Comparison of ENCODE assay signal across 28 cellular contexts in the genomic region with DNA sequence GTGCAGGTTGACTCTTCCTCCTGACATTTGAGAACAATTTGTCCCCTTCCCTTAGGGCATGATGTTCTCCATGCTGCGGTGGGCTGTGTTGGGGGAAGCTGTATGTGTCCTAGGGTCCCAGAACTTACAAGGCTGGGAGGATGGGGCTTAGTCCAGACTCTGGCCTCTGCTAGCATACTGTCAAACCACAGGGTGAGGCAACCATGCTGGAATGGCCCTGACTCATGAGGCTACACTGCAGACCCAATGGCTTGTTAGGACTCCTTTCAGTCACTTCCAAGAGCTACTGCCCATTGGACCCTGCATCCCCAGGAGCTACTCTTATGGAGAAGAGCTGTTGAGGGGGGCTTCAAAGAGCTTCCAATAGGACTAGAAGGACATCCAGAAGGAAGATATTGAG. TPM values are rescaled to one million over a fixed set of nuclear protein-coding genes. Genes with fewer than 3 reads are reported as not detected.
A peak's percentile ranks its signal among the peaks of the same experiment; 100 is the strongest.
DNase-seq lines count a peak whose midpoint lies in the region; ATAC-seq and TF ChIP-seq lines count a peak whose summit lies in the region.
"Had no signal": no experiment of that assay in that cellular context is flagged by ENCODE, and none has a peak within 500 bp of the region (broad histone marks: within the 10 kb centered on the region; RNA-seq: fewer than 3 reads in every experiment).

No MANE protein-coding gene starts in this region.

- intact Hi-C loops in mammary epithelial cell (cut with micrococcal nuclease): no loop called here
- intact Hi-C loops in MCF 10A (cut with micrococcal nuclease): no loop called here

- DNase-seq in mammary epithelial cell (peak; percentile 6), MCF 10A (ENCODE audit: unreplicated experiment) (no peak), fibroblast of peridontal ligament (ENCODE audit: extremely low read depth) (peak; percentile 46), progenitor cell of endocrine pancreas (ENCODE audit: low spot score, unreplicated experiment) (no peak), DMS79 treated with DMSO at 0.1 percent for 48 hours (lab: John Stamatoyannopoulos, UW) (no peak), T-helper 17 cell (no peak)
- DNase-seq: activated CD4-positive, alpha-beta T cell treated with anti-CD3 and anti-CD28 coated beads for 48 hours; activated naive CD4-positive, alpha-beta T cell treated with anti-CD3 and anti-CD28 coated beads, Interleukin-2, amount 50 U/mL, for 16 hours; activated T-cell treated with anti-CD3 and anti-CD28 coated beads, Interleukin-2, amount 50 U/mL, for 48 hours; CD8-positive, alpha-beta memory T cell; cerebellar nuclear complex; DMS153; gastrocnemius medialis; NCI-H1105 treated with DMSO at 0.1 percent for 48 hours; NCI-H2029 treated with DMSO at 0.1 percent for 48 hours; NCI-H2227 treated with DMSO at 0.1 percent for 48 hours; nephron progenitor cell; posterior cingulate gyrus; SK-N-SH; T-helper 2 cell; trophoblast cell had no signal

- no peaks in the 10 kb centered on the region for H3K4me1 ChIP-seq in mammary epithelial cell (ENCODE audit: insufficient read depth, low read length)
- H3K4me1 ChIP-seq: gastrocnemius medialis had no signal

- CTCF ChIA-PET in mammary epithelial cell (lab: Charles Lee; ENCODE audit: low non-redundant PET) (no interaction called here), MCF 10A (lab: Yijun Ruan, JAX) (interaction anchor here (0.7 to 1.3 kb wide), 3 partner anchors 9 to 178 kb away, joined by 3 to 4 read pairs (median 3); no protein-coding TSS in a partner anchor)

- H2AFZ ChIP-seq in mammary epithelial cell (ENCODE audit: low read depth, low read length): no peak overlapping the region

- WGBS in mammary epithelial cell (ENCODE audit: low coverage, missing lambda C conversion rate): 82% methylated on average over 1 of the region's 1 CpG

- no peaks in the 10 kb centered on the region for H4K20me1 ChIP-seq in mammary epithelial cell (ENCODE audit: insufficient read depth, low read length)

- POLR2A ChIA-PET in MCF 10A (lab: Yijun Ruan, JAX): no interaction called here

- in situ Hi-C loops in mammary epithelial cell (cut with MboI; ENCODE audit: low sequenced_read_pairs in 2 of 2): no loop called here

- BruUV-seq in mammary epithelial cell (replicated peaks; lab: Mats Ljungman, UMichigan): no TSS peak
- BruUV-seq in MCF 10A (replicated peaks; lab: Mats Ljungman, UMichigan): no TSS peak

- H3K4me3 Mint-ChIP-seq in MCF 10A (ENCODE audit: unreplicated experiment): no peak overlapping the region
- no peak overlapping the region for H3K4me3 Mint-ChIP-seq in activated T-helper 17 cell treated with anti-CD3 and anti-CD28 coated beads, Interleukin-2, amount 50 U/mL, for 72 hours
- H3K4me3 Mint-ChIP-seq in progenitor cell of endocrine pancreas (ENCODE audit: low read depth): no peak overlapping the region
- H3K4me3 Mint-ChIP-seq in T-helper 17 cell: no peak overlapping the region
- H3K4me3 Mint-ChIP-seq: CD8-positive, alpha-beta memory T cell; nephron progenitor cell had no signal

- no peaks in the 10 kb centered on the region for H3K27me3 ChIP-seq in mammary epithelial cell (ENCODE audit: insufficient read depth, low read length)
- H3K27me3 ChIP-seq: gastrocnemius medialis had no signal

- H3K27ac ChIP-seq in mammary epithelial cell (ENCODE audit: insufficient read depth, low read depth, low read length): no peak overlapping the region
- H3K27ac ChIP-seq: 22Rv1, gastrocnemius medialis, RWPE1 had no signal

- H3K9me3 Mint-ChIP-seq in MCF 10A (ENCODE audit: unreplicated experiment) (no peaks in the 10 kb centered on the region), progenitor cell of endocrine pancreas (ENCODE audit: low read depth) (no peaks in the 10 kb centered on the region)
- H3K9me3 Mint-ChIP-seq in activated T-helper 17 cell treated with anti-CD3 and anti-CD28 coated beads, Interleukin-2, amount 50 U/mL, for 72 hours: peaks cover 3% of the 10 kb centered on the region
- H3K9me3 Mint-ChIP-seq: CD8-positive, alpha-beta memory T cell; nephron progenitor cell had no signal

- H3K4me1 Mint-ChIP-seq in MCF 10A (ENCODE audit: insufficient read depth, unreplicated experiment) (no peaks in the 10 kb centered on the region), progenitor cell of endocrine pancreas (ENCODE audit: low read depth) (no peaks in the 10 kb centered on the region), T-helper 17 cell (peaks cover 16% of the 10 kb centered on the region)
- H3K4me1 Mint-ChIP-seq in activated T-helper 17 cell treated with anti-CD3 and anti-CD28 coated beads, Interleukin-2, amount 50 U/mL, for 72 hours: peaks cover 23% of the 10 kb centered on the region
- H3K4me1 Mint-ChIP-seq: nephron progenitor cell had no signal

- H3K27ac Mint-ChIP-seq in MCF 10A (ENCODE audit: low read depth, unreplicated experiment) (no peak overlapping the region), progenitor cell of endocrine pancreas (no peak overlapping the region), T-helper 17 cell (no peak overlapping the region)
- H3K27ac Mint-ChIP-seq in activated T-helper 17 cell treated with anti-CD3 and anti-CD28 coated beads, Interleukin-2, amount 50 U/mL, for 72 hours: peak overlapping the region; percentile 65
- H3K27ac Mint-ChIP-seq: nephron progenitor cell had no signal

- dilution Hi-C loops in mammary epithelial cell (cut with HindIII; ENCODE audit: low sequenced_read_pairs): no loop called here

- H3K79me2 ChIP-seq in mammary epithelial cell (ENCODE audit: insufficient read depth, low read length): no peaks in the 10 kb centered on the region

- H3K36me3 ChIP-seq in mammary epithelial cell (ENCODE audit: insufficient read depth, low read length): no peaks in the 10 kb centered on the region
- H3K36me3 ChIP-seq: gastrocnemius medialis had no signal

- H3K9ac ChIP-seq in mammary epithelial cell (ENCODE audit: insufficient read depth, low read length): no peak overlapping the region
- H3K9ac ChIP-seq: SK-N-SH had no signal

- H3K27me3 Mint-ChIP-seq in MCF 10A (ENCODE audit: insufficient read depth, unreplicated experiment) (peaks cover 70% of the 10 kb centered on the region), progenitor cell of endocrine pancreas (peaks cover 33% of the 10 kb centered on the region), T-helper 17 cell (no peaks in the 10 kb centered on the region)
- H3K27me3 Mint-ChIP-seq in activated T-helper 17 cell treated with anti-CD3 and anti-CD28 coated beads, Interleukin-2, amount 50 U/mL, for 72 hours: peaks cover 8% of the 10 kb centered on the region

- TF ChIP-seq CTCF in mammary epithelial cell (conservative IDR thresholded peaks at IDR 0.05 in 1 of 2, IDR thresholded peaks at IDR 0.05 in 1 of 2; ENCODE audit: extremely low read depth in 1 of 2, insufficient read depth in 1 of 2, low read depth in 1 of 2, low read length in 2 of 2) (no peak), MCF 10A (IDR thresholded peaks at IDR 0.05; ENCODE audit: unreplicated experiment) (no peak), progenitor cell of endocrine pancreas (IDR thresholded peaks at IDR 0.05; ENCODE audit: unreplicated experiment) (no peak)

- peak; percentile 46 for ATAC-seq in activated T-helper 17 cell treated with anti-CD3 and anti-CD28 coated beads, Interleukin-2, amount 50 U/mL, for 72 hours (replicated peaks)
- ATAC-seq in T-helper 17 cell (no peak), GM21390 (IDR thresholded peaks at IDR 0.05; ENCODE audit: unreplicated experiment) (no peak)
- ATAC-seq: gastrocnemius medialis had no signal

- no peak overlapping the region for H3K4me2 ChIP-seq in mammary epithelial cell (ENCODE audit: insufficient read depth, low read depth, low read length)
- H3K4me2 ChIP-seq: SK-N-SH had no signal

- H3K36me3 Mint-ChIP-seq in MCF 10A (ENCODE audit: insufficient read depth, unreplicated experiment): no peaks in the 10 kb centered on the region
- peaks cover 61% of the 10 kb centered on the region for H3K36me3 Mint-ChIP-seq in activated T-helper 17 cell treated with anti-CD3 and anti-CD28 coated beads, Interleukin-2, amount 50 U/mL, for 72 hours (ENCODE audit: low read depth)
- H3K36me3 Mint-ChIP-seq in progenitor cell of endocrine pancreas (ENCODE audit: insufficient read depth): no peaks in the 10 kb centered on the region
- peaks cover 3% of the 10 kb centered on the region for H3K36me3 Mint-ChIP-seq in T-helper 17 cell (ENCODE audit: low read depth)
- H3K36me3 Mint-ChIP-seq: CD8-positive, alpha-beta memory T cell had no signal

- no peak overlapping the region for H3K4me3 ChIP-seq in mammary epithelial cell (replicated peaks in 1 of 3; ENCODE audit: insufficient read depth in 1 of 3, low read depth in 2 of 3, low read length in 3 of 3)
- H3K4me3 ChIP-seq: gastrocnemius medialis had no signal

- H3K9me3 ChIP-seq in mammary epithelial cell (replicated peaks; ENCODE audit: insufficient read depth, low read length): no peaks in the 10 kb centered on the region
- H3K9me3 ChIP-seq in T-helper 17 cell (ENCODE audit: control insufficient read depth, low read length, poor library complexity, severe bottlenecking): no peaks in the 10 kb centered on the region
- H3K9me3 ChIP-seq: gastrocnemius medialis, SK-N-SH had no signal

RNA-seq across cellular contexts. Expression of gene FAM170B, which starts 20.1 kb away (rescaled TPM):
- total RNA-seq in mammary epithelial cell (not detected), MCF 10A (2022) (not detected in 2 replicates), progenitor cell of endocrine pancreas (not detected in 2 replicates), T-helper 17 cell (not detected)
- polyA plus RNA-seq in mammary epithelial cell: not detected
- polyA minus RNA-seq in mammary epithelial cell: not detected
- not detected for total RNA-seq in activated T-helper 17 cell treated with anti-CD3 and anti-CD28 coated beads, Interleukin-2, amount 50 U/mL, for 72 hours
- total RNA-seq: activated CD8-positive, alpha-beta memory T cell treated with anti-CD3 and anti-CD28 coated beads for 36 hours; CD8-positive, alpha-beta memory T cell; gastrocnemius medialis; liver; mononuclear cell had no signal
- polyA plus RNA-seq: CD8-positive, alpha-beta memory T cell; liver; SK-N-SH had no signal

RNA-seq across cellular contexts. Expression of gene TMEM273, which starts 34.2 kb away (rescaled TPM):
- total RNA-seq in mammary epithelial cell (not detected), MCF 10A (2022) (not detected in 2 replicates), progenitor cell of endocrine pancreas (not detected in 2 replicates), T-helper 17 cell (10 to 100 TPM; 11.3 to 39.6 TPM)
- polyA plus RNA-seq in mammary epithelial cell: not detected
- polyA minus RNA-seq in mammary epithelial cell: not detected
- total RNA-seq in activated T-helper 17 cell treated with anti-CD3 and anti-CD28 coated beads, Interleukin-2, amount 50 U/mL, for 72 hours: 100 to 1,000 TPM in 1 of 2 donors, 10 to 100 TPM in 1; 92.2 to 262 TPM
- polyA plus RNA-seq: SK-N-SH had no signal

RNA-seq across cellular contexts. Expression of gene VSTM4, which starts 38.6 kb away (rescaled TPM):
- total RNA-seq in mammary epithelial cell: under 1 TPM in 1 of 2 donors, not detected in 1; under 0.01 TPM
- not detected for polyA plus RNA-seq in mammary epithelial cell
- not detected for polyA minus RNA-seq in mammary epithelial cell
- not detected in 2 replicates for total RNA-seq in MCF 10A (2022)
- total RNA-seq in activated T-helper 17 cell treated with anti-CD3 and anti-CD28 coated beads, Interleukin-2, amount 50 U/mL, for 72 hours: under 1 TPM; 0.06 to 0.13 TPM
- 0.22 and 0.40 TPM in 2 replicates for total RNA-seq in progenitor cell of endocrine pancreas
- not detected for total RNA-seq in T-helper 17 cell
- polyA plus RNA-seq: CD8-positive, alpha-beta memory T cell had no signal

Comparison
In these comparisons a context has a peak if more than half of its experiments do, and no peak if none do; other contexts are left out.
1. DNase-seq: peak in mammary epithelial cell (single experiment) and fibroblast of peridontal ligament (single experiment); none in MCF 10A (single experiment), progenitor cell of endocrine pancreas (single experiment), DMS79 treated with DMSO at 0.1 percent for 48 hours (single experiment) and T-helper 17 cell (0 of 3).
2. RNA of gene TMEM273, which starts 34.2 kb away (total RNA-seq): 92.2 to 262 TPM in activated T-helper 17 cell treated with anti-CD3 and anti-CD28 coated beads, Interleukin-2, amount 50 U/mL, for 72 hours and 11.3 to 39.6 TPM in T-helper 17 cell; not detected in mammary epithelial cell, not detected in MCF 10A and not detected in progenitor cell of endocrine pancreas; every median in the first group is over 10 times any median in the second.